ENCODE assay signal across 1 cellular context in the genomic region with DNA sequence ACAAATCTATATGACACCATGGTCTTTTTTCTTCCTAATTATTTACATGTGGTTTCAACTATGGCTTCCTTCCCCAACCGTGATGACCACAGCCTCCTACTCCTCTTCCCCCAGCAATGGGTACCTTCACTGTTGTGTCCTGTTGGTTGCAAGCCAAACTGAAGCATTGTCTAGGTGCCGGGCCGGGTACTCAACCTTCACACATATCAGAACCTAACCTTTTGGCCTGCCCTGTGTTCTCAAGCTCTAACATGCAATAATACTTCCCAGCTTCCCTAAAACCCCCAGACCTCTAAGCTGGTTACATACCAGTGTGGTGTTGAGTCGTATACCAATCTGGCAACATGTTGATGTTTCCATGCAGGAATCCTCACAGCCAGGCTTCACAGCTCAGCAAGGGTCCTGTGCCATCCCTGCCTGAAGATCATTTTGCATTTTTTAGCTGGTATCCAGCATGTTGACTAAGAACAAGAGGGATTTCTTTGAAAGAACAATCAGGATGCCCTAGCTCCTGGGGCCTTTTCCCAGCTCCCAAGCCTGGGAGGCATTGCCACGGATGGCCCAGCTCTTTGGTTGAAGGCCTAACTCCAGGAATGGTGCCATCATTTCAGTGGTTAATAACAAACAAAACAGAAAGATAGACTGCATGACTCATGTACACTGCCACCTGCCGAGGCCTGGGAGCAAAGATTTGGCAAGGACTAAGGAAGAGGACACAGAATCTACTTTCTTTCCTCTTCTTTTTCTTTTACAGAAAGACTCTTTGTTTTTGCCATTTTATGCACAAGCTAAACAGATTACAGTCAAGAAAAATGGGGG.
TF ChIP-seq lines count a peak whose summit lies in the region.

No MANE protein-coding gene starts in this region.

TF ChIP-seq in HEK293, 187 proteins besides CTCF, POLR2A, EP300 and RAD21 (continued from another document):
- TF ChIP-seq, protein P1, sequence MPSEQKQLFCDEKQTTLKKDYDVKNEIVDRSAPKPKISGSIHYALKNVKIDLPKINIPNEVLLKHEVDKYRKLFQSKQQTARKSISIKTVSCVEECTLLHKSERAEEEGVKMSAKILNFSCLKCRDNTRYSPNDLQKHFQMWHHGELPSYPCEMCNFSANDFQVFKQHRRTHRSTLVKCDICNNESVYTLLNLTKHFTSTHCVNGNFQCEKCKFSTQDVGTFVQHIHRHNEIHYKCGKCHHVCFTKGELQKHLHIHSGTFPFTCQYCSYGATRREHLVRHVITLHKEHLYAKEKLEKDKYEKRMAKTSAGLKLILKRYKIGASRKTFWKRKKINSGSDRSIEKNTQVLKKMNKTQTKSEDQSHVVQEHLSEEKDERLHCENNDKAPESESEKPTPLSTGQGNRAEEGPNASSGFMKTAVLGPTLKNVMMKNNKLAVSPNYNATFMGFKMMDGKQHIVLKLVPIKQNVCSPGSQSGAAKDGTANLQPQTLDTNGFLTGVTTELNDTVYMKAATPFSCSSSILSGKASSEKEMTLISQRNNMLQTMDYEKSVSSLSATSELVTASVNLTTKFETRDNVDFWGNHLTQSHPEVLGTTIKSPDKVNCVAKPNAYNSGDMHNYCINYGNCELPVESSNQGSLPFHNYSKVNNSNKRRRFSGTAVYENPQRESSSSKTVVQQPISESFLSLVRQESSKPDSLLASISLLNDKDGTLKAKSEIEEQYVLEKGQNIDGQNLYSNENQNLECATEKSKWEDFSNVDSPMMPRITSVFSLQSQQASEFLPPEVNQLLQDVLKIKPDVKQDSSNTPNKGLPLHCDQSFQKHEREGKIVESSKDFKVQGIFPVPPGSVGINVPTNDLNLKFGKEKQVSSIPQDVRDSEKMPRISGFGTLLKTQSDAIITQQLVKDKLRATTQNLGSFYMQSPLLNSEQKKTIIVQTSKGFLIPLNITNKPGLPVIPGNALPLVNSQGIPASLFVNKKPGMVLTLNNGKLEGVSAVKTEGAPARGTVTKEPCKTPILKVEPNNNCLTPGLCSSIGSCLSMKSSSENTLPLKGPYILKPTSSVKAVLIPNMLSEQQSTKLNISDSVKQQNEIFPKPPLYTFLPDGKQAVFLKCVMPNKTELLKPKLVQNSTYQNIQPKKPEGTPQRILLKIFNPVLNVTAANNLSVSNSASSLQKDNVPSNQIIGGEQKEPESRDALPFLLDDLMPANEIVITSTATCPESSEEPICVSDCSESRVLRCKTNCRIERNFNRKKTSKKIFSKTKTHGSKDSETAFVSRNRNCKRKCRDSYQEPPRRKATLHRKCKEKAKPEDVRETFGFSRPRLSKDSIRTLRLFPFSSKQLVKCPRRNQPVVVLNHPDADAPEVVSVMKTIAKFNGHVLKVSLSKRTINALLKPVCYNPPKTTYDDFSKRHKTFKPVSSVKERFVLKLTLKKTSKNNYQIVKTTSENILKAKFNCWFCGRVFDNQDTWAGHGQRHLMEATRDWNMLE (tag by site-specific recombination; conservative IDR thresholded peaks at IDR 0.05; ENCODE audit: low read depth): 0 out of 2 replicates have a peak, but pooled peaks have one; percentile 14
